In genomic region chr11:69088676-69089146, GRCh38 we compare ENCODE assay signal across 9 cellular contexts.
DNase-seq lines count a peak whose midpoint lies in the region; ATAC-seq, FAIRE-seq and TF ChIP-seq lines count a peak whose summit lies in the region.
"Had no signal": no experiment of that assay in that cellular context is flagged by ENCODE, and none has a peak within 500 bp of the region (broad histone marks: within the 10 kb centered on the region; RNA-seq: fewer than 3 reads in every experiment).

No MANE protein-coding gene starts in this region.

- no peak for ATAC-seq in GM21786 (IDR thresholded peaks at IDR 0.05; ENCODE audit: unreplicated experiment)

- POLR2A ChIA-PET in AG04449 (lab: Yijun Ruan, JAX), result no interaction called here

- FAIRE-seq in GM19239 (lab: Jason Lieb, UNC), result peak; percentile 79

- peak; percentile 77 for TF ChIP-seq CTCF in AG04449 (IDR thresholded peaks at IDR 0.05; ENCODE audit: insufficient read depth, low read length, missing control alignments)

- H3K4me3 ChIP-seq in AG04449 (ENCODE audit: low read depth, low read length), result no peak overlapping the region
- H3K4me3 ChIP-seq: skin epidermis had no signal

- DNase-seq in AG04449 (ENCODE audit: low read depth, low spot score), result no peak
- peak; percentile 99 for DNase-seq in GM19239 (ENCODE audit: insufficient read length, low spot score)
- DNase-seq in NCI-H2196 (lab: John Stamatoyannopoulos, UW; ENCODE audit: unreplicated experiment), result peak; percentile 86
- peak; percentile 18 to 32 (median 24) for DNase-seq in activated CD4-positive, CD25-positive, alpha-beta regulatory T cell (lab: John Stamatoyannopoulos, UW)
- DNase-seq in cerebellar cortex (ENCODE audit: low spot score), result peak; percentile 92
- DNase-seq in left kidney (ENCODE audit: low read depth, low spot score), result peak; percentile 93
- peak; percentile 48 for DNase-seq in stimulated activated CD4-positive, alpha-beta T cell treated with anti-CD3 and anti-CD28 coated beads, Interleukin-4, amount 100 ng/mL, for 1 hour

- CTCF ChIA-PET in AG04449 (lab: Yijun Ruan, JAX), result interaction anchor here (0.7 to 6.8 kb wide), 19 partner anchors 10 to 581 kb away, joined by 3 to 44 read pairs (median 3); partner anchors contain the start of gene MRGPRF
